13 cellular contexts compared by ENCODE assay signal in the genomic region with DNA sequence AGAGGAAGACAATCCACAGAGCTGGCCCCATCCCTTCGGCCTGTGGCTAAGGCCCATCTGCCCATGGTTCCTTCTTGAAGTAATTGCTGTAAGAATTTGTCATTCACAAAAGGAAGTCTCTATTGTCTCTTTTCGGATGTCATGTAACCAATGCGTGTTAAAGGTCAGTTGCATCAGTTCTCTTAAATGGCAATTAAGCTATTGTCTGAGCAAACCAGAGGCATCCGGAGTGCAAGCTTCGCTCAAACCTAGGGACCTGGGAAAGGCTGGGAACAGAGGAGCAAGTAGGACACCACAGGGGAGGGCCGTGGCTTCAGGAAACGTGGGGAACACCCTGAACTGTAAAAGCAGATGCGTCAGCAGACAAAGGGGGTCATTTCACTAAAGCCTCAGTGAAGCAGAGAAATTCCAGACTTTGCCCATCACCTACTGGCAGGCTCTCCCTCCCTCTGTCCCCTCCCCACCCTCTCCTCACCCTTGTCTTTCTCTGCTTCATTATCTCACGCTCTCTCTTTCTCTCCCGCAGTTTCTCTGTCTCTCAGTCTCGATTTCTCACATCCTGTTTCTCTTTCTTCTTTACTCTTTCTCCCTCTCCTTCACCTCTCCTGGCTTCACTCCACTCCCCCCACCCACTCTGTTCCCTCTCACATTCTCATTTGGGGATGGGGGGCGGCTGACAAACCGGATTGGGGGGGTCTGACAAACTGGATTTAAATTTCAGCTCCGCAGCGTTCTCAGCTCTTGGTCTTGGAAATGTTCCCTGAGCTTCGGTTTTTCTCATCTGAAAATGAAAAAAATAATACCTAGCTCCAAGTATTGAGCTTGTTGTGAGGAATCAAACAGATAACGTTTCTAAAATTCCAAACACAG.
DNase-seq lines count a peak whose midpoint lies in the region; ATAC-seq, FAIRE-seq and TF ChIP-seq lines count a peak whose summit lies in the region.
"Had no signal": no experiment of that assay in that cellular context is flagged by ENCODE, and none has a peak within 500 bp of the region (broad histone marks: within the 10 kb centered on the region; RNA-seq: fewer than 3 reads in every experiment).

No MANE protein-coding gene starts in this region.

- no peaks in the 10 kb centered on the region for H3K9me3 ChIP-seq in ES-I3 (ENCODE audit: control insufficient read depth, insufficient read depth, low read length)
- H3K9me3 ChIP-seq in heart left ventricle: peaks cover 0 to 4% (median 0%) of the 10 kb centered on the region in 12 donors
- H3K9me3 ChIP-seq in prostate gland: no peaks in the 10 kb centered on the region

- H3K4me1 ChIP-seq in ES-I3 (ENCODE audit: insufficient read depth, low read length) (peaks cover 21% of the 10 kb centered on the region), heart left ventricle (peaks cover 0 to 24% (median 8%) of the 10 kb centered on the region in 12 donors), prostate gland (replicated peaks) (no peaks in the 10 kb centered on the region)

- peak overlapping the region in 10 of 12 donors; percentile 15 to 69 (median 47) for H3K27ac ChIP-seq in heart left ventricle
- peak overlapping the region; percentile 40 to 53 for H3K27ac ChIP-seq in prostate gland
- H3K27ac ChIP-seq: C4-2B had no signal

- H3K9ac ChIP-seq in ES-I3 (ENCODE audit: low read depth, low read length): 0 out of 2 replicates have a peak overlapping the region, but pooled peaks have one; percentile 10

- ATAC-seq in heart left ventricle: peak; percentile 51 to 96 (median 82)
- no peak for ATAC-seq in GM18870 (IDR thresholded peaks at IDR 0.05; ENCODE audit: unreplicated experiment)
- ATAC-seq: stimulated activated memory B cell treated with anti-CD40 and anti-IgM and Interleukin-4, amounts not matched to agents 10 μg/mL and 1 μg/mL and 100 μg/mL, for 72 hours had no signal

- intact Hi-C loops in heart left ventricle (cut with DNase I): loop anchor here in 4 of 10 donors (5.0 to 10.0 kb wide), 3 partner anchors 210 to 370 kb away; a partner anchor contains a TSS
- intact Hi-C loops in prostate gland (cut with DNase I): no loop called here

- TF ChIP-seq CTCF in heart left ventricle (IDR thresholded peaks at IDR 0.05): no peak
- TF ChIP-seq CTCF in prostate gland (IDR thresholded peaks at IDR 0.05): no peak
- no peak for TF ChIP-seq CTCF in D721Med (IDR thresholded peaks at IDR 0.05; ENCODE audit: insufficient read depth, missing control alignments)

- WGBS in heart left ventricle, 4 donors: 47 to 54% (median 51%) methylated on average over 17 of the region's 17 CpGs
- 40% methylated on average over 17 of the region's 17 CpGs for WGBS in prostate gland

- peak overlapping the region in 4 of 12 donors; percentile 10 to 38 (median 16) for H3K4me3 ChIP-seq in heart left ventricle
- no peak overlapping the region for H3K4me3 ChIP-seq in prostate gland

- H3K36me3 ChIP-seq in ES-I3 (ENCODE audit: insufficient read depth, low read length) (no peaks in the 10 kb centered on the region), heart left ventricle (no peaks in the 10 kb centered on the region), prostate gland (no peaks in the 10 kb centered on the region)

- H3K27me3 ChIP-seq in heart left ventricle (no peaks in the 10 kb centered on the region), prostate gland (replicated peaks; ENCODE audit: insufficient read depth) (no peaks in the 10 kb centered on the region)

- no peak for TF ChIP-seq POLR2A in heart left ventricle (IDR thresholded peaks at IDR 0.05)
- no peak for TF ChIP-seq POLR2A in prostate gland (IDR thresholded peaks at IDR 0.05)

- DNase-seq in SKM-1 treated with dmso at 0.1 percent for 144 hours (lab: John Stamatoyannopoulos, UW; ENCODE audit: unreplicated experiment) (peak; percentile 65), heart left ventricle (peak in 3 of 5 donors; percentile 47 to 75 (median 52)), prostate gland (ENCODE audit: low spot score) (no peak), D721Med (ENCODE audit: insufficient read length, low spot score) (no peak), H4 (ENCODE audit: low spot score) (no peak), NCI-H774 (lab: John Stamatoyannopoulos, UW) (no peak)
- DNase-seq: activated CD4-positive, alpha-beta T cell treated with anti-CD3 and anti-CD28 coated beads for 1 hour; activated naive CD8-positive, alpha-beta T cell treated with anti-CD3 and anti-CD28 coated beads for 36 hours; NK-92 treated with Interleukin-12 subunit alpha and Interleukin-12 subunit beta, amount 100 ng/mL, for 24 hours had no signal

- no peak for FAIRE-seq in D721Med (lab: Jason Lieb, UNC)

Comparison
In these comparisons a context has a peak if more than half of its experiments do, and no peak if none do; other contexts are left out.
1. DNase-seq: peak in SKM-1 treated with dmso at 0.1 percent for 144 hours (single experiment) and heart left ventricle (3 of 5); none in prostate gland (single experiment), D721Med (single experiment), H4 (single experiment) and NCI-H774 (single experiment).